ENCODE assay signal across 14 cellular contexts in the genomic region with DNA sequence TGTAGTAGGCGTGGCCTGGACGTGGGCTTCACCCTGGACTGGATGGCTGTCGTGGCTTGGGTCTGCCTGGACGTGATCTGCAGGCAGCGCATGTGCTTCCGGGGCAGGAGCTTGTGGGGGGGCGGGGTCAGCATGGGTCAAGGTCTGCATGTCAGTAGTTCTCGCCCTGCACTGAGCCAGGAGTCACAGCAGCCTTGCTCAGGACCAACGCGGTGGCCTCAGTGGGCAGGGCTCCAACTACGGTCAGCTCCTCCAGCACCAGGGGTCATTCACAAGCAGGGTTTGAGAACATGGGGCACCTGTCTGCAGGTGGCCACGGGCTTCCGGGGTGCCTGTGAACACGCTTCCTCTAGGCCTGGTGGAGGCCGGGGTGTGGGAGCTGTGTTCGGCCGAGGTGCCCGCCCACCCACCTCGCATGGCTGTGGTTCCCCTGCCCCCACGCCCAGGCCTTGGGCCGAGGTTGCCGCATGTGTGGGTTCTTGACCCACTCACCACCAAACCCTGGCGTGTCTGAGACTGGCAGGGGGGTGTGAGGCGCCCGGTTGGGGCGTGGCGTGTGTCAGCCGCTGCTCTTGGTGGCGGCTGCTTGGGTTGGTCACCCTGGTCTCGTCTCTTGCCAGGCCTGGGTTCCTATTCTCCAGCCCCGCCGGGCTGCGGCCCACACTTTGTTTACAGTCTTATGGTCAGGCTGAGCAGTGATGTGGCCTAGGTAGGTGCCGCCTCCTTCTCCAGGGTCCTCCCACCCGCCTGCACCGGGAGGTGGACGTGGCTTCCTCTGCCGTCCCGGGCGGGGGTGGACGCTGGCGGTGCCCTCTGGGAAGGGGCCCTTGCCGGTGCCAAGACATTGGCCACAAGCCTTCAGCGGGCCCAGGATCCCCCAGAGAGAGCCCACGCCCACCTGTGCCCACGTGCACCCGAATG.
"Had no signal": no experiment of that assay in that cellular context is flagged by ENCODE, and none has a peak within 500 bp of the region (broad histone marks: within the 10 kb centered on the region; RNA-seq: fewer than 3 reads in every experiment).

No MANE protein-coding gene starts in this region.

- H3K9me3 ChIP-seq: gastrocnemius medialis, left lung had no signal

- DNase-seq: activated CD4-positive, alpha-beta T cell treated with anti-CD3 and anti-CD28 coated beads for 1 hour; activated CD8-positive, alpha-beta memory T cell treated with anti-CD3 and anti-CD28 coated beads for 24 hours; activated CD8-positive, alpha-beta memory T cell treated with anti-CD3 and anti-CD28 coated beads, Interleukin-2, amount 50 U/mL, for 48 hours; activated gamma-delta T cell; effector CD4-positive, alpha-beta T cell; gastrocnemius medialis; head of caudate nucleus; mammary epithelial cell; midbrain; nephron progenitor cell; occipital lobe; stimulated activated naive B cell treated with anti-CD40 and anti-IgM and Interleukin-4, amounts not matched to agents 10 μg/mL and 1 μg/mL and 100 μg/mL, for 72 hours; WERI-Rb-1 had no signal

- ATAC-seq: gastrocnemius medialis; left lung; stimulated activated naive B cell treated with anti-CD40 and anti-IgM and Interleukin-4, amounts not matched to agents 10 μg/mL and 1 μg/mL and 100 μg/mL, for 72 hours had no signal

- H3K27ac ChIP-seq: gastrocnemius medialis, left lung, WERI-Rb-1 had no signal

- H3K4me3 ChIP-seq: gastrocnemius medialis, left lung had no signal
